In genomic region chr3:197883541-197883940, GRCh38 we compare ENCODE assay signal across 14 cellular contexts.
"Had no signal": no experiment of that assay in that cellular context is flagged by ENCODE, and none has a peak within 500 bp of the region (broad histone marks: within the 10 kb centered on the region; RNA-seq: fewer than 3 reads in every experiment).

No MANE protein-coding gene starts in this region.

- H3K4me3 ChIP-seq: body of pancreas, lower lobe of right lung, right atrium auricular region had no signal

- ATAC-seq: activated CD4-positive, alpha-beta T cell treated with anti-CD3 and anti-CD28 coated beads for 36 hours; activated CD8-positive, alpha-beta T cell treated with anti-CD3 and anti-CD28 coated beads, Interleukin-2, amount 10 ng/mL, durations not matched to agents 7 days and 5 days; body of pancreas; esophagus mucosa; lower lobe of right lung had no signal

- H3K4me3 Mint-ChIP-seq: activated CD4-positive, alpha-beta T cell treated with anti-CD3 and anti-CD28 coated beads for 36 hours; activated CD8-positive, alpha-beta T cell treated with anti-CD3 and anti-CD28 coated beads, Interleukin-2, amount 10 ng/mL, durations not matched to agents 7 days and 5 days; activated naive CD4-positive, alpha-beta T cell treated with anti-CD3 and anti-CD28 coated beads for 36 hours; type B pancreatic cell had no signal

- H3K9me3 ChIP-seq: body of pancreas, lower lobe of right lung, right atrium auricular region had no signal

- H3K27me3 ChIP-seq: body of pancreas, right atrium auricular region had no signal

- H3K27ac ChIP-seq: body of pancreas, lower lobe of right lung, right atrium auricular region had no signal

- H3K4me1 ChIP-seq: lower lobe of right lung, right atrium auricular region had no signal

- H3K27ac Mint-ChIP-seq: activated CD4-positive, alpha-beta T cell treated with anti-CD3 and anti-CD28 coated beads for 36 hours; activated CD8-positive, alpha-beta T cell treated with anti-CD3 and anti-CD28 coated beads, Interleukin-2, amount 10 ng/mL, durations not matched to agents 7 days and 5 days; activated naive CD4-positive, alpha-beta T cell treated with anti-CD3 and anti-CD28 coated beads for 36 hours; type B pancreatic cell had no signal

- DNase-seq: activated CD4-positive, alpha-beta T cell treated with anti-CD3 and anti-CD28 coated beads for 36 hours; activated CD8-positive, alpha-beta memory T cell treated with anti-CD3 and anti-CD28 coated beads, Interleukin-2, amount 50 U/mL, for 48 hours; activated CD8-positive, alpha-beta T cell treated with anti-CD3 and anti-CD28 coated beads, Interleukin-2, amount 10 ng/mL, durations not matched to agents 7 days and 5 days; activated naive CD4-positive, alpha-beta T cell treated with anti-CD3 and anti-CD28 coated beads for 36 hours; amniotic stem cell; body of pancreas; cerebellar nuclear complex; lower lobe of right lung; posterior cingulate gyrus; small intestine; T-helper 9 cell had no signal

- H3K27me3 Mint-ChIP-seq: activated CD4-positive, alpha-beta T cell treated with anti-CD3 and anti-CD28 coated beads for 36 hours; type B pancreatic cell had no signal

- H3K9me3 Mint-ChIP-seq: activated naive CD4-positive, alpha-beta T cell treated with anti-CD3 and anti-CD28 coated beads for 36 hours; type B pancreatic cell had no signal
